In genomic region chr1:32246888-32247273, GRCh38 we compare ENCODE assay signal across 9 cellular contexts. TPM values are rescaled to one million over a fixed set of nuclear protein-coding genes. Genes with fewer than 3 reads are reported as not detected.
A peak's percentile ranks its signal among the peaks of the same experiment; 100 is the strongest.
DNase-seq lines count a peak whose midpoint lies in the region; TF ChIP-seq lines count a peak whose summit lies in the region.
"Had no signal": no experiment of that assay in that cellular context is flagged by ENCODE, and none has a peak within 500 bp of the region (broad histone marks: within the 10 kb centered on the region; RNA-seq: fewer than 3 reads in every experiment).

Gene FAM167B (plus strand): TSS chr1:32247222. CDS start chr1:32247422, 200 bp downstream.

- no peaks in the 10 kb centered on the region for H3K27me3 ChIP-seq in BJ (ENCODE audit: control insufficient read depth, insufficient read depth, low read length)
- H3K27me3 ChIP-seq in esophagus squamous epithelium, result no peaks in the 10 kb centered on the region
- H3K27me3 ChIP-seq in neuronal stem cell (ENCODE audit: control insufficient read depth in 3 of 3, insufficient read depth in 3 of 3, low read depth in 1 of 3, low read length in 3 of 3), result no peaks in the 10 kb centered on the region

- TF ChIP-seq POLR2A in esophagus squamous epithelium (IDR thresholded peaks at IDR 0.05), result no peak

- no peak within 1 kb of the TSS for H3K4ac ChIP-seq in neuronal stem cell (ENCODE audit: low read length)

- H2BK120ac ChIP-seq in neuronal stem cell (ENCODE audit: low read depth, low read length), result no peak within 1 kb of the TSS

- H3K4me3 Mint-ChIP-seq in mesothelial cell of epicardium (no peak within 1 kb of the TSS), CD14-positive monocyte (peak within 1 kb of the TSS in 1 of 2 donors; percentile 52)

- peak within 1 kb of the TSS; percentile 5 to 83 (median 64) for H3K27ac ChIP-seq in esophagus squamous epithelium
- H3K27ac ChIP-seq in neuronal stem cell (replicated peaks; ENCODE audit: low read length), result no peak within 1 kb of the TSS

- POLR2A ChIA-PET in BJ (lab: Charles Lee), result interaction anchor here (0.8 kb wide), 1 partner anchor 31 kb away, joined by 6 read pairs; no protein-coding TSS in a partner anchor

- no peaks in the 10 kb centered on the region for H3K79me1 ChIP-seq in neuronal stem cell (ENCODE audit: low read depth, low read length)

- peak within 1 kb of the TSS; percentile 84 for H2AFZ ChIP-seq in neuronal stem cell (ENCODE audit: low read length)

- no peak within 1 kb of the TSS for H3K23ac ChIP-seq in neuronal stem cell (ENCODE audit: low read depth, low read length, poor library complexity)

- TF ChIP-seq CTCF in BJ (IDR thresholded peaks at IDR 0.05; ENCODE audit: insufficient read depth, low read depth, low read length), result no peak
- TF ChIP-seq CTCF in esophagus squamous epithelium (IDR thresholded peaks at IDR 0.05), result no peak
- TF ChIP-seq CTCF in mesothelial cell of epicardium (IDR thresholded peaks at IDR 0.05; ENCODE audit: unreplicated experiment), result no peak
- no peak for TF ChIP-seq CTCF in CD14-positive monocyte (IDR thresholded peaks at IDR 0.05)

- H2BK5ac ChIP-seq in neuronal stem cell (ENCODE audit: low read length), result no peak within 1 kb of the TSS

- intact Hi-C loops in esophagus squamous epithelium (cut with DNase I), result no loop called here
- intact Hi-C loops in CD14-positive monocyte (cut with micrococcal nuclease), result no loop called here

- no peak within 1 kb of the TSS for H3K14ac ChIP-seq in neuronal stem cell (ENCODE audit: low read length)

- H3K27ac Mint-ChIP-seq in mesothelial cell of epicardium, result no peak within 1 kb of the TSS
- H3K27ac Mint-ChIP-seq in CD14-positive monocyte, result peak within 1 kb of the TSS in 3 of 7 donors; percentile 50 to 70 (median 62)

- no peaks in the 10 kb centered on the region for H3K36me3 ChIP-seq in BJ (ENCODE audit: control insufficient read depth, insufficient read depth, low read length)
- H3K36me3 ChIP-seq in esophagus squamous epithelium, result no peaks in the 10 kb centered on the region
- H3K36me3 ChIP-seq in neuronal stem cell (replicated peaks in 1 of 2; ENCODE audit: control insufficient read depth in 2 of 2, insufficient read depth in 2 of 2, low read length in 2 of 2), result no peaks in the 10 kb centered on the region

- peak within 1 kb of the TSS; percentile 34 for H2AK5ac ChIP-seq in neuronal stem cell (ENCODE audit: low read depth, low read length)

- no peaks in the 10 kb centered on the region for H3K9me3 ChIP-seq in esophagus squamous epithelium
- no peaks in the 10 kb centered on the region for H3K9me3 ChIP-seq in neuronal stem cell (replicated peaks in 1 of 2; ENCODE audit: control insufficient read depth in 2 of 2, insufficient read depth in 1 of 2, low read depth in 1 of 2, low read length in 2 of 2)

- H3K9ac ChIP-seq in neuronal stem cell (ENCODE audit: low read depth, low read length, poor library complexity), result no peak within 1 kb of the TSS

- H3K9me3 Mint-ChIP-seq in mesothelial cell of epicardium (no peaks in the 10 kb centered on the region), CD14-positive monocyte (peaks cover 0 to 4% (median 2%) of the 10 kb centered on the region in 7 donors)

- DNase-seq in BJ (ENCODE audit: low read depth) (peak; percentile 84), RPMI7951 (ENCODE audit: low read depth) (peak; percentile 61), esophagus squamous epithelium (lab: John Stamatoyannopoulos, UW) (no peak), neuronal stem cell (ENCODE audit: low spot score) (no peak), mesothelial cell of epicardium (ENCODE audit: low spot score in 2 of 2, unreplicated experiment in 2 of 2) (no peak), CD14-positive monocyte (ENCODE audit: low spot score) (no peak)
- DNase-seq in stimulated activated CD4-positive, alpha-beta T cell treated with anti-CD3 and anti-CD28 coated beads, Interleukin-4, amount 100 ng/mL, for 24 hours, result no peak
- no peak for DNase-seq in activated CD8-positive, alpha-beta memory T cell treated with anti-CD3 and anti-CD28 coated beads, Interleukin-2, amount 50 U/mL, for 48 hours
- DNase-seq: activated CD4-positive, alpha-beta T cell treated with anti-CD3 and anti-CD28 coated beads, Interleukin-2, amount 50 U/mL, for 4 hours had no signal

- no peak within 1 kb of the TSS for H3K4me3 ChIP-seq in BJ (ENCODE audit: low read depth, low read length)
- H3K4me3 ChIP-seq in esophagus squamous epithelium, result peak within 1 kb of the TSS in 1 of 4 donors; percentile 37
- H3K4me3 ChIP-seq in neuronal stem cell (ENCODE audit: low read length in 2 of 2), result no peak within 1 kb of the TSS

- H4K91ac ChIP-seq in neuronal stem cell (ENCODE audit: low read depth, low read length, poor library complexity), result no peak within 1 kb of the TSS

- H3K27me3 Mint-ChIP-seq in mesothelial cell of epicardium (ENCODE audit: low read depth), result no peaks in the 10 kb centered on the region
- H3K27me3 Mint-ChIP-seq in CD14-positive monocyte (ENCODE audit: low read depth in 3 of 3), result peaks cover 15 to 38% (median 19%) of the 10 kb centered on the region in 3 donors

- no peak within 1 kb of the TSS for H3K4me2 ChIP-seq in neuronal stem cell (ENCODE audit: insufficient read depth, low read length, poor library complexity, severe bottlenecking)

- CTCF ChIA-PET in BJ (lab: Yijun Ruan, JAX), result interaction anchor here (0.6 to 3.9 kb wide), 7 partner anchors 11 to 106 kb away, joined by 3 to 35 read pairs (median 3); no protein-coding TSS in a partner anchor

- H3K36me3 Mint-ChIP-seq in mesothelial cell of epicardium (no peaks in the 10 kb centered on the region), CD14-positive monocyte (peaks cover 0 to 2% of the 10 kb centered on the region in 2 donors)

- no peak within 1 kb of the TSS for H2BK12ac ChIP-seq in neuronal stem cell (ENCODE audit: low read length)

- no peak within 1 kb of the TSS for H2BK15ac ChIP-seq in neuronal stem cell (ENCODE audit: low read length)

- no peak within 1 kb of the TSS for H3K18ac ChIP-seq in neuronal stem cell (ENCODE audit: low read length)

- H3K4me1 ChIP-seq in esophagus squamous epithelium (peaks cover 8 to 74% (median 39%) of the 10 kb centered on the region in 3 donors), neuronal stem cell (ENCODE audit: control insufficient read depth in 2 of 2, insufficient read depth in 1 of 2, low read depth in 1 of 2, low read length in 2 of 2) (peaks cover 14 to 20% of the 10 kb centered on the region in 2 donors)

- no peak within 1 kb of the TSS for H4K8ac ChIP-seq in neuronal stem cell (ENCODE audit: low read depth, low read length)

- 20 to 34% methylated on average over 2 to 3 of the region's 3 CpGs for WGBS in esophagus squamous epithelium, 2 donors
- WGBS in neuronal stem cell (ENCODE audit: extremely low coverage in 2 of 2, insufficient read length in 2 of 2, insufficient replicate concordance in 1 of 2), 2 donors, result no CpG with 5 or more reads among the region's 3 CpGs

- peaks cover 20% of the 10 kb centered on the region for H3K4me1 Mint-ChIP-seq in mesothelial cell of epicardium
- peaks cover 27% of the 10 kb centered on the region for H3K4me1 Mint-ChIP-seq in CD14-positive monocyte

RNA-seq across cellular contexts. Expression of gene FAM167B, which starts in this region (rescaled TPM):
- polyA plus RNA-seq in BJ (2011; rRNA removed) (3.3 and 3.5 TPM in 2 replicates), CD14-positive monocyte (not detected)
- polyA minus RNA-seq in BJ (2011; rRNA and poly(A)+ RNA removed), result 1.9 and 2.9 TPM in 2 replicates
- 0.49 TPM in 1 of 2 replicates, not detected in the other for total RNA-seq in RPMI7951 (2014; rRNA removed; shearing (Covaris generic))
- total RNA-seq in esophagus squamous epithelium (1 to 10 TPM in 2 of 4 donors, not detected in 2; 1.7 to 5.5 TPM), mesothelial cell of epicardium (1.8 to 2.9 TPM (median 2.3 TPM) in 3 replicates)
- polyA plus RNA-seq in neuronal stem cell (2013, experiment 1 of 2), result 4.3 TPM
- 4.2 TPM for polyA plus RNA-seq in neuronal stem cell (2013, experiment 2 of 2)

Comparison
In these comparisons a context has a peak if more than half of its experiments do, and no peak if none do; other contexts are left out.
1. Peak in DNase-seq in RPMI7951; RNA of the gene not detected or under 1 TPM.